10 cellular contexts compared by ENCODE assay signal in the genomic region with DNA sequence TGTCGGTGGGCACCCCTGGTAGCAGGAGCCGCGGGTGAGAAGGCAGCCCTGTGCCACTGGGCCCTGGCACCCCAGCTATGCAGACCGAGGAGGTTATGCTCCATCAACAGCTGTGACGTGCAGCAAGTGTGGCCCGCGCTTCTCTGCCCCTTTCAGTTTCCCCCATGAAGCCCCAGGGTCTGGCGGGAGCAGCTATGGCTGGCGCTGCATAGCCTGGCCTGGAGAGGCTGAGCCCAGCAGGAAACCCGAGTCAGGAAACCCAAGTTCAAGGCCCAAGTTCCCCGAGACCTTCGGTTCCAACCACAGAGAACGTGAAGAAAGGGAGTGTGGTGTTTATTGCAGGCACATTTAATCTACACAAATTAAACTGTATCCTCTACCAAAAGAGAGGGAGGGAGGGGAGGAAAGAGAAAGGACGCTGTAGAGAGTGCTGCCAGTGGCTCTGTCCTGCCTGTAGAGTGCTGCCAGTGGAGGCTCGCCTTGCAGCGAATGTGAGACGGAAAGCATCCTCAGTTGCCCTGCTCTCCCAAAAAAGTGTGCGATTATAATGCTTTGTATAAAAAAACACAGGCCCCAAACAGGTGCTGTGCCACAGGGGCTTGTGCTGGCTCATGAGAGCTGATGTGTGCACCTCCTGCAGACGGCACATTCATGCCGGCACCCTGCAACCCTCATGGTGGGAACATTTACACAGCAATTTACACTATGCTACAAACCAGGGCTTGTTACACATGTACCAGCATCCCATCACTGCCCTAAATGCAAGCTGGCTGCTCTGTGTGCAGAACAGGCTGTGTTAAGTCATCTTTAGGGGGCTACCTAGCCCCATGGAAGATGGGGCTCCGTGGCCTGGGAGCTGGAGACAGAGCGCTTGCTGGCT.
DNase-seq lines count a peak whose midpoint lies in the region; TF ChIP-seq lines count a peak whose summit lies in the region.
"Had no signal": no experiment of that assay in that cellular context is flagged by ENCODE, and none has a peak within 500 bp of the region (broad histone marks: within the 10 kb centered on the region; RNA-seq: fewer than 3 reads in every experiment).

No MANE protein-coding gene starts in this region.

- in situ Hi-C loops in astrocyte of the spinal cord (cut with HindIII; ENCODE audit: low sequenced_read_pairs) (no loop called here), brain microvascular endothelial cell (cut with HindIII; ENCODE audit: low pct_ligation_motif_present, low sequenced_read_pairs) (no loop called here)

- DNase-seq in SIG-M5 treated with dmso at 0.1 percent for 504 hours (lab: John Stamatoyannopoulos, UW; ENCODE audit: unreplicated experiment) (peak; percentile 43), SIG-M5 (lab: John Stamatoyannopoulos, UW) (no peak), MV-4-11 (lab: John Stamatoyannopoulos, UW) (peak; percentile 54), astrocyte of the spinal cord (ENCODE audit: low read depth, low spot score) (peak; percentile 10), NCI-H2196 treated with DMSO at 0.1 percent for 48 hours (lab: John Stamatoyannopoulos, UW; ENCODE audit: unreplicated experiment) (no peak), brain microvascular endothelial cell (no peak), SKM-1 treated with dmso at 0.1 percent for 144 hours (lab: John Stamatoyannopoulos, UW; ENCODE audit: unreplicated experiment) (no peak)
- peak in 4 of 6 experiments; percentile 19 to 37 (median 26) for DNase-seq in stimulated activated naive CD4-positive, alpha-beta T cell (lab: John Stamatoyannopoulos, UW)
- DNase-seq: NCI-H1436 treated with DMSO at 0.1 percent for 48 hours had no signal

- H3K27me3 ChIP-seq in brain microvascular endothelial cell (replicated peaks): no peaks in the 10 kb centered on the region

- no peak for TF ChIP-seq CTCF in astrocyte of the spinal cord (IDR thresholded peaks at IDR 0.05; ENCODE audit: low read depth, low read length)
- TF ChIP-seq CTCF in brain microvascular endothelial cell (IDR thresholded peaks at IDR 0.05; ENCODE audit: low read depth, low read length, missing control alignments): no peak

- no peak overlapping the region for H3K27ac ChIP-seq in brain microvascular endothelial cell
- H3K27ac ChIP-seq: parathyroid adenoma had no signal

- H3K4me3 ChIP-seq in astrocyte of the spinal cord (ENCODE audit: low read depth, low read length): no peak overlapping the region
- H3K4me3 ChIP-seq in brain microvascular endothelial cell (ENCODE audit: low read depth, low read length): no peak overlapping the region

- no peaks in the 10 kb centered on the region for H3K36me3 ChIP-seq in brain microvascular endothelial cell (replicated peaks)

Comparison
In these comparisons a context has a peak if more than half of its experiments do, and no peak if none do; other contexts are left out.
1. DNase-seq: peak in SIG-M5 treated with dmso at 0.1 percent for 504 hours (single experiment), MV-4-11 (single experiment), astrocyte of the spinal cord (single experiment) and stimulated activated naive CD4-positive, alpha-beta T cell (4 of 6); none in SIG-M5 (single experiment), NCI-H2196 treated with DMSO at 0.1 percent for 48 hours (single experiment), brain microvascular endothelial cell (single experiment) and SKM-1 treated with dmso at 0.1 percent for 144 hours (single experiment).